In the genomic region with DNA sequence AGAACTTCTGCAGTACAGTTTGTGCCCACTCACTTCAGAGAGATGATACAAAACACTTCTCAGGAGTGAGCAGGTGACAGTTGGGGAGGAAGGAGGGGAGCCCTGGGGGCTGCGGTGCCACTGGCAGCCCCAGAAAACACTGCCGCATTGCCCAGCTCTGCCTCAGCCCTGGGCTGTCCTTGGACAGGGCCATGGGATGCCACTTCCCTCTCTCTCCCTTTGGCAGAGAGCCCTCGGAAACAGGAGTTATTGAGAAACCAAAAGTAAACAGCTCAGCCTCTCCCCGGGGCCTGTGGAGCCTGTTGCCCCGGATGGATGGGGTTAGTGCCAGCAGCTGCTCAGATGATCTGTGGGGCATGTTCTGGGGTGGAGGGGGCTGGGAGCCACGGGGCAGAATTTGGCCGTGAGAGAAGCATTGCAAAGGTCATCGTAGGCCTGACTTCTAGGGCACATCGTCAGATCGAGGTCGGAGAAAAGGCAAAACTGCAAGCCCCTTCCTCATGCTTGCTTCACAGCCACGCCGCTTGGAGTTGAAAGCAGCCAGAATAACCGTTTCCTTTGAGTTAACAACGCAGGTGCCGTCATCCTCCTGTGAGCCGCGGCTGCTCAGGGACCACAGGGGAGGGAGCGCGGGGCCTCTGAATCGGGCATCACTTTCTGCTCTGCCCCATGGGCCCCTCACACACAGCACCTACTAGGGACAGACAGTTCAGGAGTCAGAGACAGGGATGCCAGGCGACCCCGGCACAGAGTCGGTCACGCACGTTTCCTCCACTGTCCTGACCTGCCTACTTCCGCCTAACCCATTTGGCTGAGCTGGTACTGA, we compare ENCODE assay signal across 7 cellular contexts.
A peak's percentile ranks its signal among the peaks of the same experiment; 100 is the strongest.
DNase-seq lines count a peak whose midpoint lies in the region; ATAC-seq, FAIRE-seq and TF ChIP-seq lines count a peak whose summit lies in the region.

No MANE protein-coding gene starts in this region.

- no peak for TF ChIP-seq POLR2A in vagina (IDR thresholded peaks at IDR 0.05)

- no peak overlapping the region for H3K4me2 ChIP-seq in fibroblast of lung (ENCODE audit: extremely low read depth, insufficient read depth, low read length)

- H3K36me3 ChIP-seq in fibroblast of lung (ENCODE audit: control insufficient read depth, insufficient read depth, low read length) (no peaks in the 10 kb centered on the region), pancreas (no peaks in the 10 kb centered on the region), vagina (no peaks in the 10 kb centered on the region)

- H3K4me1 ChIP-seq in fibroblast of lung (ENCODE audit: control insufficient read depth, extremely low read depth, insufficient read depth, low read length) = no peaks in the 10 kb centered on the region
- H3K4me1 ChIP-seq in pancreas = peaks cover 7 to 14% (median 12%) of the 10 kb centered on the region in 3 donors
- H3K4me1 ChIP-seq in vagina = peaks cover 19% of the 10 kb centered on the region

- no peak overlapping the region for H3K9ac ChIP-seq in fibroblast of lung (ENCODE audit: insufficient read depth, low read length)

- no peak for TF ChIP-seq CTCF in fibroblast of lung (conservative IDR thresholded peaks at IDR 0.05 in 1 of 2, IDR thresholded peaks at IDR 0.05 in 1 of 2; ENCODE audit: low read depth in 1 of 2, low read length in 2 of 2)
- TF ChIP-seq CTCF in pancreas (IDR thresholded peaks at IDR 0.05) = no peak
- TF ChIP-seq CTCF in vagina (IDR thresholded peaks at IDR 0.05) = no peak

- H3K27me3 ChIP-seq in fibroblast of lung (ENCODE audit: control insufficient read depth, insufficient read depth, low read length) = no peaks in the 10 kb centered on the region
- H3K27me3 ChIP-seq in pancreas = no peaks in the 10 kb centered on the region
- no peaks in the 10 kb centered on the region for H3K27me3 ChIP-seq in vagina

- FAIRE-seq in pancreas (lab: Jason Lieb, UNC) = no peak

- peak; percentile 88 for DNase-seq in NCI-H345 (lab: John Stamatoyannopoulos, UW)
- peak; percentile 24 for DNase-seq in activated T-cell treated with anti-CD3 and anti-CD28 coated beads for 4 hours
- peak; percentile 60 to 65 for DNase-seq in fibroblast of lung (ENCODE audit: low read depth in 2 of 2)
- peak; percentile 79 to 93 (median 92) for DNase-seq in pancreas
- DNase-seq in vagina (ENCODE audit: extremely low spot score in 2 of 2) = peak in 1 of 2 donors; percentile 86

- H3K4me3 ChIP-seq in fibroblast of lung (replicated peaks in 1 of 4; ENCODE audit: control extremely low read depth in 1 of 4, insufficient read depth in 1 of 4, low read depth in 3 of 4, low read length in 4 of 4) = peak overlapping the region in 1 of 4 experiments; percentile 32
- peak overlapping the region in 2 of 4 donors; percentile 21 to 33 for H3K4me3 ChIP-seq in pancreas
- peak overlapping the region; percentile 39 to 49 for H3K4me3 ChIP-seq in vagina

- ATAC-seq in GM18519 (IDR thresholded peaks at IDR 0.05; ENCODE audit: low FRiP score, unreplicated experiment) = peak; percentile 49
- ATAC-seq in HG02884 (IDR thresholded peaks at IDR 0.05; ENCODE audit: unreplicated experiment) = peak; percentile 68
- ATAC-seq in pancreas = peak; percentile 96 to 97 (median 97)

- no peak overlapping the region for H3K27ac ChIP-seq in fibroblast of lung (ENCODE audit: insufficient read depth, low read length)
- peak overlapping the region; percentile 42 to 73 (median 60) for H3K27ac ChIP-seq in pancreas
- H3K27ac ChIP-seq in vagina = peak overlapping the region; percentile 69

- intact Hi-C loops in pancreas (cut with DNase I) = no loop called here
- intact Hi-C loops in vagina (cut with DNase I) = no loop called here

- H3K9me3 ChIP-seq in fibroblast of lung (ENCODE audit: control insufficient read depth, insufficient read depth, low read depth, low read length) (no peaks in the 10 kb centered on the region), pancreas (no peaks in the 10 kb centered on the region), vagina (no peaks in the 10 kb centered on the region)

- H4K20me1 ChIP-seq in fibroblast of lung (ENCODE audit: control insufficient read depth, extremely low read depth, insufficient read depth, low read length) = no peaks in the 10 kb centered on the region

- H2AFZ ChIP-seq in fibroblast of lung (ENCODE audit: low read length) = peak overlapping the region; percentile 64

- WGBS in pancreas, 2 donors = 19 to 20% methylated on average over 27 of the region's 27 CpGs

- H3K79me2 ChIP-seq in fibroblast of lung (ENCODE audit: control insufficient read depth, insufficient read depth, low read length) = no peaks in the 10 kb centered on the region
